Comparison of ENCODE assay signal across 14 cellular contexts in genomic region chr20:57840504-57841296, GRCh38.
DNase-seq lines count a peak whose midpoint lies in the region; ATAC-seq, FAIRE-seq and TF ChIP-seq lines count a peak whose summit lies in the region.
"Had no signal": no experiment of that assay in that cellular context is flagged by ENCODE, and none has a peak within 500 bp of the region (broad histone marks: within the 10 kb centered on the region; RNA-seq: fewer than 3 reads in every experiment).

No MANE protein-coding gene starts in this region.

- ATAC-seq in HepG2 (no peak), right lobe of liver (no peak), GM21390 (IDR thresholded peaks at IDR 0.05; ENCODE audit: unreplicated experiment) (no peak)
- ATAC-seq: A549; CD8-positive, alpha-beta T cell; HCT116 had no signal

- in situ Hi-C loops in HepG2 (cut with HindIII; ENCODE audit: extremely low pct_ligation_motif_present, low pct_unique_long_range_greater_than_20kb) = no loop called here

- TF ChIP-seq POLR2A in HepG2 (IDR thresholded peaks at IDR 0.05; ENCODE audit: insufficient read depth in 1 of 2, low read depth in 2 of 2, low read length in 2 of 2) (no peak), right lobe of liver (IDR thresholded peaks at IDR 0.05) (no peak)

- H3K27ac ChIP-seq in HepG2 (ENCODE audit: extremely low read length, insufficient read depth, low read length) (no peak overlapping the region), right lobe of liver (no peak overlapping the region)
- H3K27ac ChIP-seq in effector memory CD4-positive, alpha-beta T cell (ENCODE audit: insufficient read depth, low read length, poor library complexity, severe bottlenecking) = no peak overlapping the region
- H3K27ac ChIP-seq in CD8-positive, alpha-beta memory T cell (ENCODE audit: low read depth, low read length) = no peak overlapping the region

- no peak overlapping the region for H3K4me3 Mint-ChIP-seq in osteocyte (ENCODE audit: unreplicated experiment)
- H3K4me3 Mint-ChIP-seq in CD8-positive, alpha-beta memory T cell = no peak overlapping the region
- H3K4me3 Mint-ChIP-seq: CD14-positive monocyte; CD8-positive, alpha-beta T cell had no signal

- H4K20me1 ChIP-seq in HepG2 (ENCODE audit: insufficient read depth, low read length) = no peaks in the 10 kb centered on the region

- H3K36me3 ChIP-seq in HepG2 (replicated peaks in 1 of 2; ENCODE audit: control insufficient read depth in 1 of 2, insufficient read depth in 2 of 2, low read length in 2 of 2) (no peaks in the 10 kb centered on the region), right lobe of liver (no peaks in the 10 kb centered on the region)
- no peaks in the 10 kb centered on the region for H3K36me3 ChIP-seq in effector memory CD4-positive, alpha-beta T cell (ENCODE audit: control insufficient read depth, insufficient read depth, low read length)
- H3K36me3 ChIP-seq in CD8-positive, alpha-beta memory T cell (ENCODE audit: insufficient read depth, low read length) = no peaks in the 10 kb centered on the region

- TF ChIP-seq RAD21 in HepG2 (CRISPR knock-in tag; IDR thresholded peaks at IDR 0.05) = no peak

- H2AFZ ChIP-seq in HepG2 (ENCODE audit: low read length) = no peak overlapping the region

- 8% methylated on average over 12 of the region's 19 CpGs for WGBS in HepG2 (ENCODE audit: low lambda C conversion rate)
- WGBS in right lobe of liver (ENCODE audit: insufficient coverage, low coverage, low lambda C conversion rate, missing lambda C conversion rate) = no CpG with 5 or more reads among the region's 19 CpGs

- DNase-seq in HepG2 (ENCODE audit: low spot score) (no peak), right lobe of liver (no peak), ecto neural progenitor cell (ENCODE audit: low spot score) (peak; percentile 40), osteocyte (ENCODE audit: extremely low spot score, unreplicated experiment) (peak; percentile 70)
- no peak for DNase-seq in effector memory CD4-positive, alpha-beta T cell
- DNase-seq in CD8-positive, alpha-beta memory T cell = no peak
- DNase-seq: Caco-2, GF-D8 had no signal

- BruUV-seq in HepG2 (replicated peaks; lab: Mats Ljungman, UMichigan) = no TSS peak

- intact Hi-C loops in HepG2 (cut with micrococcal nuclease; ENCODE audit: unreplicated experiment) = no loop called here
- intact Hi-C loops in right lobe of liver (cut with DNase I) = no loop called here

- H3K27me3 ChIP-seq in HepG2 (ENCODE audit: control insufficient read depth in 1 of 2, insufficient read depth in 2 of 2, low read length in 2 of 2) (peaks cover 22 to 72% of the 10 kb centered on the region in 2 experiments; a peak in 4 of 5 replicates), right lobe of liver (no peaks in the 10 kb centered on the region)
- H3K27me3 ChIP-seq in effector memory CD4-positive, alpha-beta T cell (replicated peaks; ENCODE audit: control insufficient read depth, insufficient read depth, low read length, poor library complexity, severe bottlenecking) = no peaks in the 10 kb centered on the region
- no peaks in the 10 kb centered on the region for H3K27me3 ChIP-seq in CD8-positive, alpha-beta memory T cell (ENCODE audit: insufficient read depth, low read length, poor library complexity, severe bottlenecking)

- no peaks in the 10 kb centered on the region for H3K4me1 ChIP-seq in HepG2 (ENCODE audit: insufficient read depth, low read length)
- H3K4me1 ChIP-seq in right lobe of liver = no peaks in the 10 kb centered on the region
- H3K4me1 ChIP-seq in effector memory CD4-positive, alpha-beta T cell (ENCODE audit: control insufficient read depth, insufficient read depth, low read length, poor library complexity, severe bottlenecking) = no peaks in the 10 kb centered on the region
- H3K4me1 ChIP-seq in CD8-positive, alpha-beta memory T cell (ENCODE audit: insufficient read depth, low read length) = no peaks in the 10 kb centered on the region
- H3K4me1 ChIP-seq: A549, Caco-2 had no signal

- no peak for TF ChIP-seq CTCF in HepG2 (CRISPR knock-in tag; IDR thresholded peaks at IDR 0.05)
- no peak for TF ChIP-seq CTCF in right lobe of liver (IDR thresholded peaks at IDR 0.05)
- no peak for TF ChIP-seq CTCF in osteocyte (IDR thresholded peaks at IDR 0.05)

- no peak overlapping the region for H3K4me3 ChIP-seq in HepG2 (replicated peaks in 1 of 3; ENCODE audit: insufficient read depth in 1 of 3, low read depth in 2 of 3, low read length in 3 of 3)
- H3K4me3 ChIP-seq in right lobe of liver = no peak overlapping the region
- H3K4me3 ChIP-seq in effector memory CD4-positive, alpha-beta T cell (ENCODE audit: insufficient read depth, low read depth, low read length, poor library complexity, severe bottlenecking) = no peak overlapping the region
- no peak overlapping the region for H3K4me3 ChIP-seq in CD8-positive, alpha-beta memory T cell (ENCODE audit: low read length)
- H3K4me3 ChIP-seq: A549 had no signal

- H3K27me3 Mint-ChIP-seq in osteocyte (ENCODE audit: unreplicated experiment) = peaks cover 38% of the 10 kb centered on the region
- H3K27me3 Mint-ChIP-seq in CD8-positive, alpha-beta memory T cell = peaks cover 0 to 4% of the 10 kb centered on the region in 2 donors

- CTCF ChIA-PET in HepG2 (lab: Yijun Ruan, JAX; ENCODE audit: low intra/inter-chr PET ratio, low total read pairs) = no interaction called here
- CTCF ChIA-PET in CD8-positive, alpha-beta memory T cell (lab: Charles Lee) = no interaction called here

- no peaks in the 10 kb centered on the region for H3K79me2 ChIP-seq in HepG2 (ENCODE audit: insufficient read depth, low read length)

- H3K4me1 Mint-ChIP-seq in osteocyte (ENCODE audit: unreplicated experiment) = no peaks in the 10 kb centered on the region
- H3K4me1 Mint-ChIP-seq in CD8-positive, alpha-beta memory T cell = no peaks in the 10 kb centered on the region
- H3K4me1 Mint-ChIP-seq: CD14-positive monocyte had no signal

- H3K9me3 ChIP-seq in HepG2 (ENCODE audit: low read length) (no peaks in the 10 kb centered on the region), right lobe of liver (no peaks in the 10 kb centered on the region)
- no peaks in the 10 kb centered on the region for H3K9me3 ChIP-seq in effector memory CD4-positive, alpha-beta T cell (ENCODE audit: control insufficient read depth, low read length)
- H3K9me3 ChIP-seq in CD8-positive, alpha-beta memory T cell (ENCODE audit: low read length) = no peaks in the 10 kb centered on the region
- H3K9me3 ChIP-seq: A549, Caco-2 had no signal

- H3K36me3 Mint-ChIP-seq in osteocyte (ENCODE audit: unreplicated experiment) = no peaks in the 10 kb centered on the region
- H3K36me3 Mint-ChIP-seq in CD8-positive, alpha-beta memory T cell = no peaks in the 10 kb centered on the region
- H3K36me3 Mint-ChIP-seq: CD14-positive monocyte; CD8-positive, alpha-beta T cell had no signal

- H3K9me3 Mint-ChIP-seq in osteocyte (ENCODE audit: unreplicated experiment) = no peaks in the 10 kb centered on the region
- H3K9me3 Mint-ChIP-seq in CD8-positive, alpha-beta memory T cell = no peaks in the 10 kb centered on the region
- H3K9me3 Mint-ChIP-seq: CD14-positive monocyte; CD8-positive, alpha-beta T cell had no signal

- H3K4me2 ChIP-seq in HepG2 (ENCODE audit: low read depth, low read length) = no peak overlapping the region
- H3K4me2 ChIP-seq: A549 had no signal

- POLR2A ChIA-PET in HepG2 (lab: Yijun Ruan, JAX) = no interaction called here
- POLR2A ChIA-PET in CD8-positive, alpha-beta memory T cell (lab: Charles Lee) = no interaction called here

- no peak overlapping the region for H3K9ac ChIP-seq in HepG2 (ENCODE audit: insufficient read depth, low read depth, low read length)

- H3K27ac Mint-ChIP-seq in osteocyte (ENCODE audit: unreplicated experiment) = no peak overlapping the region
- H3K27ac Mint-ChIP-seq in CD8-positive, alpha-beta memory T cell = no peak overlapping the region
- H3K27ac Mint-ChIP-seq: CD14-positive monocyte; CD8-positive, alpha-beta T cell had no signal

- FAIRE-seq in HepG2 (lab: Jason Lieb, UNC) = no peak
- FAIRE-seq: A549, GM19239 had no signal

- TF ChIP-seq EP300 in HepG2 (IDR thresholded peaks at IDR 0.05; ENCODE audit: low read depth in 2 of 2, low read length in 2 of 2) (no peak), HepG2 (CRISPR knock-in tag; IDR thresholded peaks at IDR 0.05; ENCODE audit: borderline replicate concordance) (no peak)

TF ChIP-seq in HepG2, 621 proteins besides CTCF, POLR2A, EP300 and RAD21:
- TF ChIP-seq CREB1 (IDR thresholded peaks at IDR 0.05) = peak; percentile 71
- TF ChIP-seq CREB1 (CRISPR knock-in tag; IDR thresholded peaks at IDR 0.05) = no peak
- TF ChIP-seq ATF3 (CRISPR knock-in tag; IDR thresholded peaks at IDR 0.05) = no peak
- no peak for TF ChIP-seq MEF2D (CRISPR knock-in tag; IDR thresholded peaks at IDR 0.05)

Comparison
In these comparisons a context has a peak if more than half of its experiments do, and no peak if none do; other contexts are left out.
1. DNase-seq: peak in ecto neural progenitor cell (single experiment) and osteocyte (single experiment); none in HepG2 (single experiment), right lobe of liver (0 of 3), effector memory CD4-positive, alpha-beta T cell (0 of 3) and CD8-positive, alpha-beta memory T cell (0 of 5).